31 cellular contexts compared by ENCODE assay signal in the genomic region with DNA sequence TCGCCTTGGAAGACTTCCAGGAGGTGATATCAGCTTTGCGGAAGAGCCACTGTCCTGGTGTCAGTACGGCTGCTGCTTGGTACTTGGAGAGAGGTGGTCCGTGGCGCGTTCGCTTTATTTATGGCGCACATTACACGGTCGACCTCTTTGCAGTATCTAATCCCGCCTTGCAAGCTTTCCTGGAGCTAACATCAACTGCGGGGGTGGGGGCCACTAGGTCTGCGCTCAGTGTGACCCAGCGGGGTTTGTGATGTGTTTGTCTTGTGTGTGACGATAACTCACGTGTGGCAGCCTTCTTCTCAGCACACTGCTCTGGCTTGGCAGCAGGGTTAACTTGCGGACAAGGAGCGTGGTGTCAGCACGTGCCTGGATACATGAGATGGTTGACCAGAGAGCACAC.
"Had no signal": no experiment of that assay in that cellular context is flagged by ENCODE, and none has a peak within 500 bp of the region (broad histone marks: within the 10 kb centered on the region; RNA-seq: fewer than 3 reads in every experiment).

No MANE protein-coding gene starts in this region.

- H3K27ac ChIP-seq: epithelial cell of prostate, esophagus squamous epithelium, heart right ventricle, pancreas, psoas muscle, thyroid gland, upper lobe of left lung had no signal

- H3K27me3 ChIP-seq: esophagus squamous epithelium, pancreas, thyroid gland, upper lobe of left lung had no signal

- H3K4me3 ChIP-seq: esophagus squamous epithelium, heart right ventricle, pancreas, psoas muscle, thyroid gland, upper lobe of left lung had no signal

- H3K4me3 Mint-ChIP-seq: activated CD4-positive, alpha-beta memory T cell treated with anti-CD3 and anti-CD28 coated beads, Interleukin-2, amount 10 ng/mL, durations not matched to agents 7 days and 5 days; activated CD4-positive, alpha-beta T cell treated with anti-CD3 and anti-CD28 coated beads, Interleukin-2, amount 10 ng/mL, durations not matched to agents 7 days and 5 days; activated naive CD4-positive, alpha-beta T cell treated with anti-CD3 and anti-CD28 coated beads, Interleukin-2, amount 50 U/mL, for 24 hours; activated naive CD8-positive, alpha-beta T cell treated with anti-CD3 and anti-CD28 coated beads, Interleukin-2, amount 50 U/mL, for 24 hours; activated T-cell treated with anti-CD3 and anti-CD28 coated beads, Interleukin-2, amount 50 U/mL, for 24 hours; mesothelial cell of epicardium; naive B cell; stimulated activated memory B cell treated with anti-CD40 and anti-IgM and Interleukin-4, amounts not matched to agents 10 μg/mL and 1 μg/mL and 100 μg/mL, for 72 hours; stimulated activated naive CD8-positive, alpha-beta T cell treated with anti-CD3 and anti-CD28 coated beads, Interleukin-15, amount 100 ng/mL, for 72 hours; WTC11 had no signal

- H3K4me1 Mint-ChIP-seq: activated CD4-positive, alpha-beta memory T cell treated with anti-CD3 and anti-CD28 coated beads, Interleukin-2, amount 10 ng/mL, durations not matched to agents 7 days and 5 days; activated CD4-positive, alpha-beta T cell treated with anti-CD3 and anti-CD28 coated beads, Interleukin-2, amount 10 ng/mL, durations not matched to agents 7 days and 5 days; activated naive CD4-positive, alpha-beta T cell treated with anti-CD3 and anti-CD28 coated beads, Interleukin-2, amount 50 U/mL, for 24 hours; activated naive CD8-positive, alpha-beta T cell treated with anti-CD3 and anti-CD28 coated beads, Interleukin-2, amount 50 U/mL, for 24 hours; mesothelial cell of epicardium; naive B cell; stimulated activated memory B cell treated with anti-CD40 and anti-IgM and Interleukin-4, amounts not matched to agents 10 μg/mL and 1 μg/mL and 100 μg/mL, for 72 hours; stimulated activated naive CD8-positive, alpha-beta T cell treated with anti-CD3 and anti-CD28 coated beads, Interleukin-15, amount 100 ng/mL, for 72 hours; WTC11 had no signal

- H3K36me3 ChIP-seq: esophagus squamous epithelium, pancreas, thyroid gland, upper lobe of left lung had no signal

- H3K9me3 Mint-ChIP-seq: activated CD4-positive, alpha-beta T cell treated with anti-CD3 and anti-CD28 coated beads, Interleukin-2, amount 10 ng/mL, durations not matched to agents 7 days and 5 days; activated naive CD4-positive, alpha-beta T cell treated with anti-CD3 and anti-CD28 coated beads, Interleukin-2, amount 50 U/mL, for 24 hours; activated naive CD8-positive, alpha-beta T cell treated with anti-CD3 and anti-CD28 coated beads, Interleukin-2, amount 50 U/mL, for 24 hours; activated T-cell treated with anti-CD3 and anti-CD28 coated beads, Interleukin-2, amount 50 U/mL, for 24 hours had no signal

- H3K36me3 Mint-ChIP-seq: activated naive CD4-positive, alpha-beta T cell treated with anti-CD3 and anti-CD28 coated beads, Interleukin-2, amount 50 U/mL, for 24 hours; mesothelial cell of epicardium; stimulated activated memory B cell treated with anti-CD40 and anti-IgM and Interleukin-4, amounts not matched to agents 10 μg/mL and 1 μg/mL and 100 μg/mL, for 72 hours had no signal

- H3K4me1 ChIP-seq: esophagus squamous epithelium, heart right ventricle, pancreas, psoas muscle, thyroid gland, upper lobe of left lung had no signal

- ATAC-seq: activated naive CD8-positive, alpha-beta T cell treated with anti-CD3 and anti-CD28 coated beads, Interleukin-2, amount 50 U/mL, for 24 hours; heart right ventricle; left ventricle myocardium superior; pancreas; psoas muscle; stimulated activated memory B cell treated with anti-CD40 and anti-IgM and Interleukin-4, amounts not matched to agents 10 μg/mL and 1 μg/mL and 100 μg/mL, for 72 hours; stimulated activated naive CD8-positive, alpha-beta T cell treated with anti-CD3 and anti-CD28 coated beads, Interleukin-15, amount 100 ng/mL, for 72 hours; WTC11 had no signal

- H3K9me3 ChIP-seq: esophagus squamous epithelium, heart right ventricle, pancreas, psoas muscle, thyroid gland, upper lobe of left lung had no signal

- DNase-seq: activated CD4-positive, alpha-beta memory T cell treated with anti-CD3 and anti-CD28 coated beads, Interleukin-2, amount 10 ng/mL, durations not matched to agents 7 days and 5 days; activated CD4-positive, alpha-beta T cell treated with anti-CD3 and anti-CD28 coated beads for 1 hour; activated CD4-positive, alpha-beta T cell treated with anti-CD3 and anti-CD28 coated beads, Interleukin-2, amount 10 ng/mL, durations not matched to agents 7 days and 5 days; activated CD8-positive, alpha-beta memory T cell treated with anti-CD3 and anti-CD28 coated beads, Interleukin-2, amount 50 U/mL, for 48 hours; activated gamma-delta T cell; activated naive CD8-positive, alpha-beta T cell treated with anti-CD3 and anti-CD28 coated beads, Interleukin-2, amount 50 U/mL, for 24 hours; amygdala; central memory CD4-positive, alpha-beta T cell; dermis blood vessel endothelial cell; effector CD4-positive, alpha-beta T cell; esophagus squamous epithelium; foreskin melanocyte; heart right ventricle; left ventricle myocardium superior; mammary epithelial cell; naive B cell; psoas muscle; stimulated activated CD4-positive, alpha-beta T cell treated with anti-CD3 and anti-CD28 coated beads, Interleukin-4, amount 100 ng/mL, for 24 hours; stimulated activated CD8-positive, alpha-beta memory T cell treated with anti-CD3 and anti-CD28 coated beads, Interleukin-4, amount 100 ng/mL, for 48 hours; stimulated activated naive CD8-positive, alpha-beta T cell treated with anti-CD3 and anti-CD28 coated beads, Interleukin-15, amount 100 ng/mL, for 72 hours; substantia nigra; T-helper 2 cell; thyroid gland; upper lobe of left lung had no signal

- H3K27me3 Mint-ChIP-seq: activated CD4-positive, alpha-beta memory T cell treated with anti-CD3 and anti-CD28 coated beads, Interleukin-2, amount 10 ng/mL, durations not matched to agents 7 days and 5 days; activated CD4-positive, alpha-beta T cell treated with anti-CD3 and anti-CD28 coated beads, Interleukin-2, amount 10 ng/mL, durations not matched to agents 7 days and 5 days; stimulated activated naive CD8-positive, alpha-beta T cell treated with anti-CD3 and anti-CD28 coated beads, Interleukin-15, amount 100 ng/mL, for 72 hours had no signal

- H3K27ac Mint-ChIP-seq: activated CD4-positive, alpha-beta memory T cell treated with anti-CD3 and anti-CD28 coated beads, Interleukin-2, amount 10 ng/mL, durations not matched to agents 7 days and 5 days; activated CD4-positive, alpha-beta T cell treated with anti-CD3 and anti-CD28 coated beads, Interleukin-2, amount 10 ng/mL, durations not matched to agents 7 days and 5 days; activated naive CD4-positive, alpha-beta T cell treated with anti-CD3 and anti-CD28 coated beads, Interleukin-2, amount 50 U/mL, for 24 hours; activated naive CD8-positive, alpha-beta T cell treated with anti-CD3 and anti-CD28 coated beads, Interleukin-2, amount 50 U/mL, for 24 hours; activated T-cell treated with anti-CD3 and anti-CD28 coated beads, Interleukin-2, amount 50 U/mL, for 24 hours; mesothelial cell of epicardium; naive B cell; stimulated activated memory B cell treated with anti-CD40 and anti-IgM and Interleukin-4, amounts not matched to agents 10 μg/mL and 1 μg/mL and 100 μg/mL, for 72 hours; stimulated activated naive CD8-positive, alpha-beta T cell treated with anti-CD3 and anti-CD28 coated beads, Interleukin-15, amount 100 ng/mL, for 72 hours; WTC11 had no signal
